Comparison of ENCODE assay signal across 33 cellular contexts in genomic region chr17:81983011-81983638, GRCh38. TPM values are rescaled to one million over a fixed set of nuclear protein-coding genes. Genes with fewer than 3 reads are reported as not detected.
"Had no signal": no experiment of that assay in that cellular context is flagged by ENCODE, and none has a peak within 500 bp of the region (broad histone marks: within the 10 kb centered on the region; RNA-seq: fewer than 3 reads in every experiment).

No MANE protein-coding gene starts in this region.

- H3K27me3 Mint-ChIP-seq: activated B cell treated with CpG ODN at 0.5 μM for 24 hours; activated CD8-positive, alpha-beta memory T cell treated with anti-CD3 and anti-CD28 coated beads, Interleukin-2, amount 10 ng/mL, durations not matched to agents 7 days and 5 days; activated CD8-positive, alpha-beta T cell treated with anti-CD3 and anti-CD28 coated beads for 36 hours; activated naive CD4-positive, alpha-beta T cell treated with anti-CD3 and anti-CD28 coated beads, Interleukin-2, amount 50 U/mL, for 24 hours; activated naive CD8-positive, alpha-beta T cell treated with anti-CD3 and anti-CD28 coated beads, Interleukin-2, amount 50 U/mL, for 24 hours; T-helper 17 cell had no signal

- H3K4me3 ChIP-seq: esophagus muscularis mucosa, heart right ventricle, left lung, lung, psoas muscle, smooth muscle cell, tibial nerve had no signal

- H3K4me3 Mint-ChIP-seq: activated B cell treated with CpG ODN at 0.5 μM for 24 hours; activated CD8-positive, alpha-beta memory T cell treated with anti-CD3 and anti-CD28 coated beads, Interleukin-2, amount 10 ng/mL, durations not matched to agents 7 days and 5 days; activated CD8-positive, alpha-beta T cell treated with anti-CD3 and anti-CD28 coated beads for 36 hours; activated naive CD4-positive, alpha-beta T cell treated with anti-CD3 and anti-CD28 coated beads, Interleukin-2, amount 50 U/mL, for 24 hours; activated naive CD8-positive, alpha-beta T cell treated with anti-CD3 and anti-CD28 coated beads, Interleukin-2, amount 50 U/mL, for 24 hours; nephron progenitor cell; T-helper 17 cell had no signal

- H3K4me2 ChIP-seq: smooth muscle cell had no signal

- H3K27me3 ChIP-seq: esophagus muscularis mucosa, foreskin keratinocyte, heart right ventricle, left lung, tibial nerve had no signal

- H3K4me1 ChIP-seq: foreskin keratinocyte had no signal

- H2AFZ ChIP-seq: parathyroid adenoma had no signal

- H3K27ac Mint-ChIP-seq: activated B cell treated with CpG ODN at 0.5 μM for 24 hours; activated CD8-positive, alpha-beta memory T cell treated with anti-CD3 and anti-CD28 coated beads, Interleukin-2, amount 10 ng/mL, durations not matched to agents 7 days and 5 days; activated CD8-positive, alpha-beta T cell treated with anti-CD3 and anti-CD28 coated beads for 36 hours; activated naive CD8-positive, alpha-beta T cell treated with anti-CD3 and anti-CD28 coated beads, Interleukin-2, amount 50 U/mL, for 24 hours; activated T-helper 2 cell treated with anti-CD3 and anti-CD28 coated beads, Interferon-gamma antibody, Interleukin-2, Interleukin-4, amounts not matched to agents 10 μg/mL and 5 μg/mL and 100 μg/mL, durations not matched to agents 14 hours and 24 hours and 36 hours; T-helper 17 cell had no signal

- DNase-seq: activated B cell treated with CpG ODN at 0.5 μM for 24 hours; activated CD4-positive, alpha-beta T cell treated with anti-CD3 and anti-CD28 coated beads, Interleukin-2, amount 50 U/mL, for 1 hour; activated CD8-positive, alpha-beta memory T cell treated with anti-CD3 and anti-CD28 coated beads, Interleukin-2, amount 10 ng/mL, durations not matched to agents 7 days and 5 days; activated CD8-positive, alpha-beta T cell treated with anti-CD3 and anti-CD28 coated beads for 36 hours; activated naive CD8-positive, alpha-beta T cell treated with anti-CD3 and anti-CD28 coated beads, Interleukin-2, amount 50 U/mL, for 24 hours; activated T-cell treated with anti-CD3 and anti-CD28 coated beads, Interleukin-2, amount 50 U/mL, for 48 hours; amygdala; caudate nucleus; foreskin keratinocyte; heart right ventricle; kidney glomerular epithelial cell; mesendoderm; nephron progenitor cell; nucleus accumbens; stimulated activated CD4-positive, alpha-beta T cell treated with anti-CD3 and anti-CD28 coated beads, Interleukin-1b, Interleukin-23, amount 100 ng/mL, for 48 hours; stimulated activated CD4-positive, alpha-beta T cell treated with anti-CD3 and anti-CD28 coated beads, Interleukin-4, amount 100 ng/mL, for 4 hours; stimulated activated CD8-positive, alpha-beta memory T cell treated with anti-CD3 and anti-CD28 coated beads, Interleukin-4, amount 100 ng/mL, for 48 hours; stimulated activated naive CD4-positive, alpha-beta T cell; T-helper 17 cell; T1000 had no signal

- H3K9ac ChIP-seq: parathyroid adenoma had no signal

- H3K9me3 ChIP-seq: esophagus muscularis mucosa, heart right ventricle, left lung, psoas muscle, tibial nerve had no signal

- ATAC-seq: activated CD8-positive, alpha-beta memory T cell treated with anti-CD3 and anti-CD28 coated beads, Interleukin-2, amount 10 ng/mL, durations not matched to agents 7 days and 5 days; activated CD8-positive, alpha-beta T cell treated with anti-CD3 and anti-CD28 coated beads for 36 hours; activated naive CD8-positive, alpha-beta T cell treated with anti-CD3 and anti-CD28 coated beads, Interleukin-2, amount 50 U/mL, for 24 hours; foreskin keratinocyte; heart right ventricle; left lung; psoas muscle; T-helper 17 cell had no signal

- H3K27ac ChIP-seq: esophagus muscularis mucosa, foreskin keratinocyte, heart right ventricle, left lung, parathyroid adenoma, psoas muscle, tibial nerve had no signal

- H3K9me3 Mint-ChIP-seq: activated B cell treated with CpG ODN at 0.5 μM for 24 hours; activated CD8-positive, alpha-beta T cell treated with anti-CD3 and anti-CD28 coated beads for 36 hours; activated naive CD4-positive, alpha-beta T cell treated with anti-CD3 and anti-CD28 coated beads, Interleukin-2, amount 50 U/mL, for 24 hours; activated naive CD8-positive, alpha-beta T cell treated with anti-CD3 and anti-CD28 coated beads, Interleukin-2, amount 50 U/mL, for 24 hours; activated T-helper 2 cell treated with anti-CD3 and anti-CD28 coated beads, Interferon-gamma antibody, Interleukin-2, Interleukin-4, amounts not matched to agents 10 μg/mL and 5 μg/mL and 100 μg/mL, durations not matched to agents 14 hours and 24 hours and 36 hours; nephron progenitor cell had no signal

RNA-seq across cellular contexts. Expression of gene NOTUM, which starts 22.1 kb away (rescaled TPM):
- total RNA-seq: activated B cell treated with CpG ODN at 0.5 μM for 24 hours, foreskin keratinocyte, glomerular endothelial cell, T-helper 17 cell, tibial nerve had no signal
- polyA plus RNA-seq: foreskin keratinocyte had no signal

RNA-seq across cellular contexts. Expression of gene MYADML2, which starts 36.1 kb away (rescaled TPM):
- total RNA-seq: activated B cell treated with CpG ODN at 0.5 μM for 24 hours; activated CD8-positive, alpha-beta memory T cell treated with anti-CD3 and anti-CD28 coated beads, Interleukin-2, amount 10 ng/mL, durations not matched to agents 7 days and 5 days; activated CD8-positive, alpha-beta T cell treated with anti-CD3 and anti-CD28 coated beads for 36 hours; activated T-helper 2 cell treated with anti-CD3 and anti-CD28 coated beads, Interferon-gamma antibody, Interleukin-2, Interleukin-4, amounts not matched to agents 10 μg/mL and 5 μg/mL and 100 μg/mL, durations not matched to agents 14 hours and 24 hours and 36 hours; esophagus muscularis mucosa; foreskin keratinocyte; glomerular endothelial cell; left lung; lung; mucosa of gallbladder; smooth muscle cell; T-helper 17 cell; temporal lobe; tibial nerve had no signal
- polyA plus RNA-seq: foreskin keratinocyte, lung, smooth muscle cell, urinary bladder had no signal
